Comparison of ENCODE assay signal across 10 cellular contexts in genomic region chr16:69890891-69891282, GRCh38.
DNase-seq lines count a peak whose midpoint lies in the region; ATAC-seq and TF ChIP-seq lines count a peak whose summit lies in the region.
"Had no signal": no experiment of that assay in that cellular context is flagged by ENCODE, and none has a peak within 500 bp of the region (broad histone marks: within the 10 kb centered on the region; RNA-seq: fewer than 3 reads in every experiment).

No MANE protein-coding gene starts in this region.

- H3K9ac ChIP-seq in iPS-18a (ENCODE audit: low read length) = peak overlapping the region; percentile 24
- H3K9ac ChIP-seq in trophoblast cell (ENCODE audit: low read length) = no peak overlapping the region

- 85 to 89% (median 86%) methylated on average over 5 to 8 of the region's 8 CpGs for WGBS in adrenal gland, 4 donors
- no CpG with 5 or more reads among the region's 8 CpGs for WGBS in trophoblast cell (ENCODE audit: extremely low coverage, insufficient coverage, insufficient read length)

- H4K91ac ChIP-seq in trophoblast cell (ENCODE audit: low read depth, low read length) = peak overlapping the region; percentile 42

- H3K36me3 ChIP-seq in adrenal gland (replicated peaks in 1 of 2) (peaks cover 0 to 14% of the 10 kb centered on the region in 2 donors), iPS-18a (ENCODE audit: control insufficient read depth, low read depth, low read length) (no peaks in the 10 kb centered on the region), trophoblast cell (ENCODE audit: control insufficient read depth in 1 of 2, insufficient read depth in 2 of 2, low read length in 2 of 2) (peaks cover 2 to 5% of the 10 kb centered on the region in 2 experiments)

- ATAC-seq in HG02938 (IDR thresholded peaks at IDR 0.05; ENCODE audit: unreplicated experiment) = no peak
- ATAC-seq: Panc1 had no signal

- no peak overlapping the region for H4K12ac ChIP-seq in trophoblast cell (ENCODE audit: low read depth, low read length)

- H4K8ac ChIP-seq in trophoblast cell (ENCODE audit: low read depth, low read length) = no peak overlapping the region

- no peak overlapping the region for H2AFZ ChIP-seq in trophoblast cell (ENCODE audit: insufficient read depth, low read length, poor library complexity)

- TF ChIP-seq CTCF in AG04450 (IDR thresholded peaks at IDR 0.05; ENCODE audit: low read depth, low read length) (no peak), adrenal gland (IDR thresholded peaks at IDR 0.05) (no peak), GM10266 (IDR thresholded peaks at IDR 0.05; ENCODE audit: control insufficient read depth, insufficient read depth, low read depth, missing control alignments) (no peak)

- H2AK5ac ChIP-seq in trophoblast cell (ENCODE audit: low read length) = no peak overlapping the region

- no peaks in the 10 kb centered on the region for H3K79me2 ChIP-seq in trophoblast cell (ENCODE audit: control insufficient read depth, insufficient read depth, low read length, poor library complexity)

- POLR2A ChIA-PET in AG04450 (lab: Yijun Ruan, JAX) = no interaction called here

- CTCF ChIA-PET in AG04450 (lab: Charles Lee) = interaction anchor here (0.7 kb wide), 1 partner anchor 40 kb away, joined by 3 read pairs; no protein-coding TSS in a partner anchor

- H2BK12ac ChIP-seq in trophoblast cell (ENCODE audit: low read length) = no peak overlapping the region

- H3K18ac ChIP-seq in trophoblast cell (ENCODE audit: low read length) = no peak overlapping the region

- H3K4ac ChIP-seq in trophoblast cell (ENCODE audit: low read depth, low read length) = no peak overlapping the region

- peaks cover 2% of the 10 kb centered on the region for H3K79me1 ChIP-seq in trophoblast cell (ENCODE audit: low read length)

- H2BK5ac ChIP-seq in trophoblast cell (ENCODE audit: low read depth, low read length, poor library complexity) = peak overlapping the region; percentile 37

- H2BK120ac ChIP-seq in trophoblast cell (ENCODE audit: insufficient read depth, low read length, poor library complexity) = no peak overlapping the region

- H3K23ac ChIP-seq in trophoblast cell (ENCODE audit: low read length) = no peak overlapping the region

- H3K27me3 ChIP-seq in AG04450 (ENCODE audit: control insufficient read depth, insufficient read depth, low read length) (no peaks in the 10 kb centered on the region), adrenal gland (no peaks in the 10 kb centered on the region), iPS-18a (ENCODE audit: control insufficient read depth, insufficient read depth, low read length) (no peaks in the 10 kb centered on the region), trophoblast cell (ENCODE audit: insufficient read depth, low read length) (no peaks in the 10 kb centered on the region)

- no peak for TF ChIP-seq POLR2A in adrenal gland (IDR thresholded peaks at IDR 0.05)

- H3K9me3 ChIP-seq in AG04450 (ENCODE audit: control insufficient read depth, insufficient read depth, low read length) = no peaks in the 10 kb centered on the region
- no peaks in the 10 kb centered on the region for H3K9me3 ChIP-seq in adrenal gland (replicated peaks in 1 of 3)
- no peaks in the 10 kb centered on the region for H3K9me3 ChIP-seq in iPS-18a (ENCODE audit: control insufficient read depth, low read depth, low read length)
- no peaks in the 10 kb centered on the region for H3K9me3 ChIP-seq in trophoblast cell (ENCODE audit: insufficient read depth, low read depth, low read length)

- DNase-seq in AG04450 (ENCODE audit: low read depth, low spot score) (no peak), adrenal gland (no peak), trophoblast cell (no peak), GM10266 (ENCODE audit: extremely low spot score) (no peak), occipital lobe (lab: John Stamatoyannopoulos, UW) (no peak), CD1c-positive myeloid dendritic cell (ENCODE audit: extremely low spot score) (no peak)
- DNase-seq: activated CD4-positive, CD25-positive, alpha-beta regulatory T cell treated with anti-CD3 and anti-CD28 coated beads, Interleukin-2, amount 50 U/mL, for 72 hours had no signal

- H3K4me3 ChIP-seq in AG04450 (ENCODE audit: low read depth, low read length) (no peak overlapping the region), adrenal gland (no peak overlapping the region), iPS-18a (ENCODE audit: low read length) (no peak overlapping the region), trophoblast cell (ENCODE audit: low read depth, low read length) (no peak overlapping the region)

- H3K14ac ChIP-seq in trophoblast cell (ENCODE audit: low read length) = no peak overlapping the region

- intact Hi-C loops in adrenal gland (cut with DNase I) = no loop called here

- H3K4me1 ChIP-seq in adrenal gland (replicated peaks in 1 of 2) (peaks cover 0 to 10% of the 10 kb centered on the region in 2 donors), iPS-18a (ENCODE audit: control insufficient read depth, low read depth, low read length) (no peaks in the 10 kb centered on the region), trophoblast cell (ENCODE audit: control insufficient read depth in 1 of 2, insufficient read depth in 2 of 2, low read length in 2 of 2) (peaks cover 7 to 13% of the 10 kb centered on the region in 2 experiments)

- peak overlapping the region; percentile 61 for H3K4me2 ChIP-seq in trophoblast cell (ENCODE audit: low read length)

- H3K27ac ChIP-seq in AG04450 (ENCODE audit: low read depth, low read length) = peak overlapping the region; percentile 21
- H3K27ac ChIP-seq in adrenal gland = peak overlapping the region in 3 of 5 donors; percentile 37 to 78 (median 77)
- no peak overlapping the region for H3K27ac ChIP-seq in iPS-18a (ENCODE audit: low read length)
- H3K27ac ChIP-seq in trophoblast cell (ENCODE audit: low read depth, low read length) = peak overlapping the region; percentile 88
